ENCODE assay signal across 19 cellular contexts in the genomic region with DNA sequence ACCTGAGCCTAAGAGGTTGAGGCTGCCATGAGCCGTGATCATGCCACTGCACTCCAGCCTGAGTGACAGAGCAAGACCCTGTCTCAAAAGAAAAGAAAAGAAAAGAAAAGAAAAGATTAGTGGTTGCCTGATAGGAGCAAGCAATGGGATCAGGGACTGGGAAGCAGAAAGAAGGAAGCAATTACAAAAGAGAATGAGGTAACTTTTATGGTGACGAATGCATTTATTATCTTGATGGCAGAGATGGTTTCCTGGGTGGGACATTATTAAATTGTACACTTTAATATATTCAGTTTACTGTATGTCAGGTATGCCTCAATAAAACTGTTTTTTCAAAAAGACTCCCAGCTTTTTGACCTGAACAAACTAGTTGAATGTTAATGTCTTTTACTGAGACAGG. TPM values are rescaled to one million over a fixed set of nuclear protein-coding genes. Genes with fewer than 3 reads are reported as not detected.
DNase-seq lines count a peak whose midpoint lies in the region; ATAC-seq and TF ChIP-seq lines count a peak whose summit lies in the region.
"Had no signal": no experiment of that assay in that cellular context is flagged by ENCODE, and none has a peak within 500 bp of the region (broad histone marks: within the 10 kb centered on the region; RNA-seq: fewer than 3 reads in every experiment).

No MANE protein-coding gene starts in this region.

- DNase-seq in CD8-positive, alpha-beta memory T cell, result no peak
- no peak for DNase-seq in RWPE2 (ENCODE audit: low spot score)
- peak in 1 of 2 donors; percentile 53 for DNase-seq in fibroblast of lung (ENCODE audit: low read depth in 2 of 2)
- DNase-seq in activated CD4-positive, alpha-beta T cell treated with anti-CD3 and anti-CD28 coated beads, Interleukin-2, amount 50 U/mL, for 1 hour, result no peak
- no peak for DNase-seq in activated naive CD4-positive, alpha-beta T cell (lab: John Stamatoyannopoulos, UW)
- DNase-seq in CD1c-positive myeloid dendritic cell (ENCODE audit: extremely low spot score), result no peak
- DNase-seq: activated gamma-delta T cell, COR-L47, NCI-H1694, stomach, T-helper 17 cell had no signal

- ATAC-seq in RWPE2 (ENCODE audit: low read depth) (no peak), GM19452 (IDR thresholded peaks at IDR 0.05; ENCODE audit: unreplicated experiment) (no peak)
- ATAC-seq: activated CD4-positive, CD25-positive, alpha-beta regulatory T cell treated with anti-CD3 and anti-CD28 coated beads, Interleukin-2, amount 50 U/mL, for 24 hours; HepG2; Right ventricle myocardium inferior; T-helper 17 cell had no signal

- H3K9me3 Mint-ChIP-seq in CD8-positive, alpha-beta memory T cell, result no peaks in the 10 kb centered on the region

- peaks cover 4 to 23% of the 10 kb centered on the region in 2 donors for H3K27me3 Mint-ChIP-seq in CD8-positive, alpha-beta memory T cell

- no peaks in the 10 kb centered on the region for H3K36me3 ChIP-seq in CD8-positive, alpha-beta memory T cell (ENCODE audit: insufficient read depth, low read length)
- H3K36me3 ChIP-seq in RWPE2 (ENCODE audit: low read depth) (no peaks in the 10 kb centered on the region), fibroblast of lung (ENCODE audit: control insufficient read depth, insufficient read depth, low read length) (no peaks in the 10 kb centered on the region), parathyroid adenoma (ENCODE audit: control insufficient read depth, insufficient read depth, low read length) (no peaks in the 10 kb centered on the region)
- H3K36me3 ChIP-seq: MG63, stomach had no signal

- H3K9ac ChIP-seq in fibroblast of lung (ENCODE audit: insufficient read depth, low read length), result no peak overlapping the region
- no peak overlapping the region for H3K9ac ChIP-seq in parathyroid adenoma

- no peak for TF ChIP-seq CTCF in RWPE2 (IDR thresholded peaks at IDR 0.05; ENCODE audit: poor library complexity, severe bottlenecking)
- TF ChIP-seq CTCF in fibroblast of lung (conservative IDR thresholded peaks at IDR 0.05 in 1 of 2, IDR thresholded peaks at IDR 0.05 in 1 of 2; ENCODE audit: low read depth in 1 of 2, low read length in 2 of 2), result no peak
- no peak for TF ChIP-seq CTCF in parathyroid adenoma (IDR thresholded peaks at IDR 0.05)

- H3K36me3 Mint-ChIP-seq in CD8-positive, alpha-beta memory T cell, result no peaks in the 10 kb centered on the region

- peak overlapping the region; percentile 20 for H3K27ac ChIP-seq in CD8-positive, alpha-beta memory T cell (ENCODE audit: low read depth, low read length)
- H3K27ac ChIP-seq in RWPE2 (ENCODE audit: poor library complexity, severe bottlenecking) (peak overlapping the region; percentile 65), fibroblast of lung (ENCODE audit: insufficient read depth, low read length) (peak overlapping the region; percentile 69), parathyroid adenoma (peak overlapping the region; percentile 75)

- H3K4me3 ChIP-seq in CD8-positive, alpha-beta memory T cell (ENCODE audit: low read length), result no peak overlapping the region
- no peak overlapping the region for H3K4me3 ChIP-seq in RWPE2 (ENCODE audit: severe bottlenecking)
- H3K4me3 ChIP-seq in fibroblast of lung (replicated peaks in 1 of 4; ENCODE audit: control extremely low read depth in 1 of 4, insufficient read depth in 1 of 4, low read depth in 3 of 4, low read length in 4 of 4), result no peak overlapping the region
- H3K4me3 ChIP-seq in parathyroid adenoma (ENCODE audit: low read depth, low read length), result no peak overlapping the region
- H3K4me3 ChIP-seq: MG63, stomach had no signal

- H3K4me3 Mint-ChIP-seq in CD8-positive, alpha-beta memory T cell, result no peak overlapping the region
- H3K4me3 Mint-ChIP-seq: T-helper 17 cell had no signal

- H3K79me2 ChIP-seq in fibroblast of lung (ENCODE audit: control insufficient read depth, insufficient read depth, low read length), result no peaks in the 10 kb centered on the region
- H3K79me2 ChIP-seq in parathyroid adenoma, result no peaks in the 10 kb centered on the region

- no peaks in the 10 kb centered on the region for H3K9me3 ChIP-seq in CD8-positive, alpha-beta memory T cell (ENCODE audit: low read length)
- H3K9me3 ChIP-seq in RWPE2 (ENCODE audit: severe bottlenecking) (no peaks in the 10 kb centered on the region), fibroblast of lung (ENCODE audit: control insufficient read depth, insufficient read depth, low read depth, low read length) (no peaks in the 10 kb centered on the region), parathyroid adenoma (ENCODE audit: control insufficient read depth, low read length) (no peaks in the 10 kb centered on the region)
- H3K9me3 ChIP-seq: MG63, stomach had no signal

- no peak overlapping the region for H3K27ac Mint-ChIP-seq in CD8-positive, alpha-beta memory T cell
- H3K27ac Mint-ChIP-seq: T-helper 17 cell had no signal

- no peaks in the 10 kb centered on the region for H4K20me1 ChIP-seq in fibroblast of lung (ENCODE audit: control insufficient read depth, extremely low read depth, insufficient read depth, low read length)

- H3K4me1 ChIP-seq in CD8-positive, alpha-beta memory T cell (ENCODE audit: insufficient read depth, low read length), result no peaks in the 10 kb centered on the region
- H3K4me1 ChIP-seq in RWPE2 (ENCODE audit: insufficient read depth, poor library complexity, severe bottlenecking), result peaks cover 29% of the 10 kb centered on the region
- H3K4me1 ChIP-seq in fibroblast of lung (ENCODE audit: control insufficient read depth, extremely low read depth, insufficient read depth, low read length), result peaks cover 17% of the 10 kb centered on the region
- peaks cover 30% of the 10 kb centered on the region for H3K4me1 ChIP-seq in parathyroid adenoma

- no peaks in the 10 kb centered on the region for H3K4me1 Mint-ChIP-seq in CD8-positive, alpha-beta memory T cell

- H3K27me3 ChIP-seq in CD8-positive, alpha-beta memory T cell (ENCODE audit: insufficient read depth, low read length, poor library complexity, severe bottlenecking), result no peaks in the 10 kb centered on the region
- H3K27me3 ChIP-seq in RWPE2 (ENCODE audit: insufficient read depth, poor library complexity, severe bottlenecking) (no peaks in the 10 kb centered on the region), fibroblast of lung (ENCODE audit: control insufficient read depth, insufficient read depth, low read length) (no peaks in the 10 kb centered on the region), parathyroid adenoma (ENCODE audit: control insufficient read depth, insufficient read depth, low read length) (no peaks in the 10 kb centered on the region)
- H3K27me3 ChIP-seq: MG63, stomach had no signal

- POLR2A ChIA-PET in CD8-positive, alpha-beta memory T cell (lab: Charles Lee), result no interaction called here

- H2AFZ ChIP-seq in fibroblast of lung (ENCODE audit: low read length), result no peak overlapping the region
- peak overlapping the region; percentile 47 for H2AFZ ChIP-seq in parathyroid adenoma

- CTCF ChIA-PET in CD8-positive, alpha-beta memory T cell (lab: Charles Lee), result no interaction called here

- no peak overlapping the region for H3K4me2 ChIP-seq in fibroblast of lung (ENCODE audit: extremely low read depth, insufficient read depth, low read length)
- no peak overlapping the region for H3K4me2 ChIP-seq in parathyroid adenoma (ENCODE audit: low read length)

RNA-seq across cellular contexts. Expression of a gene that starts 7.5 kb away (rescaled TPM):
- 10 to 100 TPM; 71.2 to 73.2 TPM for total RNA-seq in CD8-positive, alpha-beta memory T cell
- 115 TPM for polyA plus RNA-seq in CD8-positive, alpha-beta memory T cell
- 34.4 and 35.5 TPM in 2 replicates for total RNA-seq in fibroblast of lung
- polyA plus RNA-seq in fibroblast of lung, result 125 and 140 TPM in 2 replicates
- 96.9 and 99.0 TPM in 2 replicates for polyA plus RNA-seq in fibroblast of lung (2012)
- 62.6 and 168 TPM in 2 replicates for polyA minus RNA-seq in fibroblast of lung (ENCODE audit: low replicate concordance)

RNA-seq across cellular contexts. Expression of a gene that starts 36.0 kb away (rescaled TPM):
- total RNA-seq in CD8-positive, alpha-beta memory T cell, result 1 to 10 TPM; 2.1 TPM
- polyA plus RNA-seq in CD8-positive, alpha-beta memory T cell, result not detected
- total RNA-seq in fibroblast of lung, result 1.8 TPM in 2 replicates
- polyA plus RNA-seq in fibroblast of lung, result 8.7 and 10.3 TPM in 2 replicates
- 6.5 and 7.9 TPM in 2 replicates for polyA plus RNA-seq in fibroblast of lung (2012)
- polyA minus RNA-seq in fibroblast of lung (ENCODE audit: low replicate concordance), result 2.4 and 4.0 TPM in 2 replicates

RNA-seq across cellular contexts. Expression of a gene that starts 49.6 kb away (rescaled TPM):
- not detected for total RNA-seq in CD8-positive, alpha-beta memory T cell
- polyA plus RNA-seq in CD8-positive, alpha-beta memory T cell, result not detected
- total RNA-seq in fibroblast of lung, result not detected in 2 replicates
- polyA plus RNA-seq in fibroblast of lung, result not detected in 2 replicates
- polyA plus RNA-seq in fibroblast of lung (2012), result not detected in 2 replicates
- not detected in 2 replicates for polyA minus RNA-seq in fibroblast of lung (ENCODE audit: low replicate concordance)
- total RNA-seq: HepG2, lung microvascular endothelial cell, Right ventricle myocardium inferior, stomach, T-helper 17 cell had no signal
- polyA plus RNA-seq: HepG2, neural cell had no signal

Comparison
In these comparisons a context has a peak if more than half of its experiments do, and no peak if none do; other contexts are left out.
1. H3K27ac ChIP-seq: peak in every context shown above with its lines; median percentile 75 in parathyroid adenoma; 69 in fibroblast of lung; 65 in RWPE2; 20 in CD8-positive, alpha-beta memory T cell.